25 cellular contexts compared by ENCODE assay signal in genomic region chr7:46525876-46526275, GRCh38.
DNase-seq lines count a peak whose midpoint lies in the region; ATAC-seq, FAIRE-seq and TF ChIP-seq lines count a peak whose summit lies in the region.
"Had no signal": no experiment of that assay in that cellular context is flagged by ENCODE, and none has a peak within 500 bp of the region (broad histone marks: within the 10 kb centered on the region; RNA-seq: fewer than 3 reads in every experiment).

No MANE protein-coding gene starts in this region.

- TF ChIP-seq CTCF in A673 (conservative IDR thresholded peaks at IDR 0.05; ENCODE audit: low read depth, low read length) (no peak), keratinocyte (optimal IDR thresholded peaks at IDR 0.05 in 1 of 3, IDR thresholded peaks at IDR 0.05 in 1 of 3, conservative IDR thresholded peaks at IDR 0.05 in 1 of 3; ENCODE audit: extremely low read depth in 1 of 3, insufficient read depth in 2 of 3, low read length in 3 of 3) (no peak), SK-N-SH (IDR thresholded peaks at IDR 0.05) (no peak)

- intact Hi-C loops in A673 (cut with micrococcal nuclease; ENCODE audit: unreplicated experiment): no loop called here

- H3K27ac ChIP-seq in A673 (ENCODE audit: low read depth, low read length, poor library complexity, severe bottlenecking): no peak overlapping the region
- H3K27ac ChIP-seq in SJCRH30: no peak overlapping the region
- H3K27ac ChIP-seq in keratinocyte (ENCODE audit: control insufficient read depth, insufficient read depth, low read length): no peak overlapping the region
- no peak overlapping the region for H3K27ac ChIP-seq in SK-N-SH (ENCODE audit: low read depth in 2 of 2, low read length in 1 of 2)
- H3K27ac ChIP-seq: heart right ventricle, pancreas, tibial artery, VCaP had no signal

- no peak for TF ChIP-seq RAD21 in SK-N-SH (IDR thresholded peaks at IDR 0.05; ENCODE audit: low read length)

- FAIRE-seq in keratinocyte (lab: Jason Lieb, UNC): peak; percentile 49
- FAIRE-seq: GM19239 had no signal

- ATAC-seq in GM21529 (IDR thresholded peaks at IDR 0.05; ENCODE audit: unreplicated experiment): no peak
- no peak for ATAC-seq in HG03025 (IDR thresholded peaks at IDR 0.05; ENCODE audit: low FRiP score, unreplicated experiment)
- ATAC-seq: heart right ventricle, sciatic nerve had no signal

- H3K4me3 ChIP-seq in A673 (ENCODE audit: low read depth, low read length, poor library complexity, severe bottlenecking) (no peak overlapping the region), SJCRH30 (no peak overlapping the region), keratinocyte (ENCODE audit: control insufficient read depth in 2 of 3, extremely low read depth in 1 of 3, insufficient read depth in 2 of 3, low read depth in 1 of 3, low read length in 3 of 3) (no peak overlapping the region), SK-N-SH (ENCODE audit: low read depth in 2 of 2, low read length in 1 of 2) (no peak overlapping the region)
- H3K4me3 ChIP-seq: heart right ventricle, MG63, pancreas, tibial artery had no signal

- no peak overlapping the region for H2AFZ ChIP-seq in keratinocyte (ENCODE audit: control insufficient read depth, low read length)
- no peak overlapping the region for H2AFZ ChIP-seq in SK-N-SH (ENCODE audit: low read depth)

- dilution Hi-C loops in keratinocyte (cut with MboI; ENCODE audit: extremely low pct_ligation_motif_present, low sequenced_read_pairs): no loop called here

- H3K4me2 ChIP-seq in keratinocyte (ENCODE audit: control insufficient read depth, extremely low read depth, insufficient read depth, low read depth, low read length) (no peak overlapping the region), SK-N-SH (no peak overlapping the region)

- H3K9ac ChIP-seq in keratinocyte (ENCODE audit: control insufficient read depth, extremely low read depth, insufficient read depth, low read length) (no peak overlapping the region), SK-N-SH (no peak overlapping the region)

- H3K9me2 ChIP-seq in SK-N-SH: no peaks in the 10 kb centered on the region

- H3K27me3 ChIP-seq in A673 (replicated peaks; ENCODE audit: insufficient read depth, low read depth, low read length, poor library complexity) (no peaks in the 10 kb centered on the region), SJCRH30 (no peaks in the 10 kb centered on the region), keratinocyte (ENCODE audit: control insufficient read depth, extremely low read depth, insufficient read depth, low read length) (no peaks in the 10 kb centered on the region), SK-N-SH (ENCODE audit: insufficient read depth) (no peaks in the 10 kb centered on the region)
- H3K27me3 ChIP-seq: heart right ventricle, MG63, pancreas, tibial artery had no signal

- POLR2A ChIA-PET in A673 (lab: Charles Lee; ENCODE audit: low non-redundant PET) (no interaction called here), SK-N-SH (lab: Yijun Ruan, JAX) (no interaction called here)

- TF ChIP-seq EP300 in SK-N-SH (IDR thresholded peaks at IDR 0.05; ENCODE audit: borderline replicate concordance in 1 of 2, low read depth in 1 of 2, low read length in 1 of 2): no peak

- H3K9me3 ChIP-seq in A673 (ENCODE audit: low read depth, low read length, poor library complexity, severe bottlenecking) (peaks cover 7% of the 10 kb centered on the region), SJCRH30 (replicated peaks) (no peaks in the 10 kb centered on the region), keratinocyte (ENCODE audit: control insufficient read depth, low read depth, low read length) (no peaks in the 10 kb centered on the region), SK-N-SH (peaks cover 7% of the 10 kb centered on the region; the same call in 1 of the 2 replicates)
- H3K9me3 ChIP-seq: tibial artery had no signal

- no peaks in the 10 kb centered on the region for H4K20me1 ChIP-seq in keratinocyte (ENCODE audit: control insufficient read depth, extremely low read depth, insufficient read depth, low read length)
- H4K20me1 ChIP-seq in SK-N-SH (ENCODE audit: insufficient read depth): no peaks in the 10 kb centered on the region

- H3K4me1 ChIP-seq in A673 (ENCODE audit: insufficient read depth, low read length, poor library complexity, severe bottlenecking): no peaks in the 10 kb centered on the region
- H3K4me1 ChIP-seq in SJCRH30: no peaks in the 10 kb centered on the region
- no peaks in the 10 kb centered on the region for H3K4me1 ChIP-seq in keratinocyte (ENCODE audit: control insufficient read depth, extremely low read depth, insufficient read depth, low read length)
- H3K4me1 ChIP-seq in SK-N-SH (ENCODE audit: control insufficient read depth in 1 of 2, insufficient read depth in 2 of 2, low read depth in 1 of 2, low read length in 1 of 2): no peaks in the 10 kb centered on the region
- H3K4me1 ChIP-seq: heart right ventricle, pancreas had no signal

- CTCF ChIA-PET in A673 (lab: Charles Lee) (no interaction called here), SK-N-SH (lab: Yijun Ruan, JAX) (no interaction called here)

- no peaks in the 10 kb centered on the region for H3K9me1 ChIP-seq in keratinocyte (ENCODE audit: control insufficient read depth, extremely low read depth, insufficient read depth, low read length)

- DNase-seq in A673 (ENCODE audit: low spot score) (peak; percentile 7), H4 (ENCODE audit: low spot score) (peak; percentile 76), SJCRH30 (peak; percentile 17 to 43), keratinocyte (ENCODE audit: low read depth, low spot score) (no peak), SK-N-SH (no peak), NCI-H1436 treated with DMSO at 0.1 percent for 48 hours (lab: John Stamatoyannopoulos, UW) (no peak)
- DNase-seq: activated CD4-positive, alpha-beta memory T cell treated with anti-CD3 and anti-CD28 coated beads for 36 hours; activated naive CD4-positive, alpha-beta T cell; activated T-cell treated with anti-CD3 and anti-CD28 coated beads for 4 hours; GDM1; H7; heart right ventricle; MG63; naive B cell; NCI-H187 treated with DMSO at 0.1 percent for 48 hours; NCI-H446 treated with DMSO at 0.1 percent for 48 hours; SIG-M5; stimulated activated naive CD4-positive, alpha-beta T cell; tibial artery had no signal

- no peaks in the 10 kb centered on the region for H3K79me2 ChIP-seq in keratinocyte (ENCODE audit: control insufficient read depth, insufficient read depth, low read length)
- no peaks in the 10 kb centered on the region for H3K79me2 ChIP-seq in SK-N-SH (ENCODE audit: insufficient read depth)

- WGBS in SK-N-SH (ENCODE audit: low lambda C conversion rate): 69% methylated on average over 5 of the region's 5 CpGs

- no peaks in the 10 kb centered on the region for H3F3A ChIP-seq in SK-N-SH (replicated peaks; ENCODE audit: insufficient read depth)

- no peaks in the 10 kb centered on the region for H3K36me3 ChIP-seq in A673 (ENCODE audit: insufficient read depth, low read length, poor library complexity, severe bottlenecking)
- H3K36me3 ChIP-seq in SJCRH30: no peaks in the 10 kb centered on the region
- no peaks in the 10 kb centered on the region for H3K36me3 ChIP-seq in keratinocyte (ENCODE audit: control insufficient read depth in 2 of 2, extremely low read depth in 1 of 2, insufficient read depth in 2 of 2, low read length in 2 of 2)
- no peaks in the 10 kb centered on the region for H3K36me3 ChIP-seq in SK-N-SH (replicated peaks in 1 of 2; ENCODE audit: control insufficient read depth in 1 of 2, insufficient read depth in 2 of 2, low read length in 1 of 2)
- H3K36me3 ChIP-seq: heart right ventricle, MG63, pancreas, tibial artery had no signal

- no TSS peak for BruUV-seq in A673 (replicated peaks; lab: Mats Ljungman, UMichigan)

TF ChIP-seq in SK-N-SH, 30 proteins besides CTCF, POLR2A, EP300 and RAD21 (continues in another document):
- TF ChIP-seq NRF1 (IDR thresholded peaks at IDR 0.05; ENCODE audit: low read depth, low read length) (no peak), GATA2 (CRISPR knock-in tag; IDR thresholded peaks at IDR 0.05) (no peak), NFIC (IDR thresholded peaks at IDR 0.05; ENCODE audit: borderline replicate concordance) (no peak), RFX5 (IDR thresholded peaks at IDR 0.05; ENCODE audit: low read length) (no peak), ELF1 (IDR thresholded peaks at IDR 0.05) (no peak), CHD2 (IDR thresholded peaks at IDR 0.05; ENCODE audit: low read length, partially characterized antibody) (no peak), USF1 (IDR thresholded peaks at IDR 0.05; ENCODE audit: borderline replicate concordance, low read depth) (no peak), USF2 (IDR thresholded peaks at IDR 0.05; ENCODE audit: borderline replicate concordance, low read depth, low read length) (no peak), POLR2AphosphoS5 (IDR thresholded peaks at IDR 0.05; ENCODE audit: low read depth, low read length) (no peak), MXI1 (IDR thresholded peaks at IDR 0.05; ENCODE audit: low read depth, low read length) (no peak), MEF2A (IDR thresholded peaks at IDR 0.05; ENCODE audit: borderline replicate concordance, low read depth) (no peak), SMC3 (IDR thresholded peaks at IDR 0.05; ENCODE audit: low read depth, low read length) (no peak), FOXJ3 (CRISPR knock-in tag; IDR thresholded peaks at IDR 0.05) (no peak)

Comparison
In these comparisons a context has a peak if more than half of its experiments do, and no peak if none do; other contexts are left out.
1. DNase-seq: peak in A673 (single experiment), H4 (single experiment) and SJCRH30 (2 of 2); none in keratinocyte (single experiment), SK-N-SH (single experiment) and NCI-H1436 treated with DMSO at 0.1 percent for 48 hours (single experiment).